Comparison of ENCODE assay signal across 22 cellular contexts in genomic region chr12:65967696-65968095, GRCh38.
"Had no signal": no experiment of that assay in that cellular context is flagged by ENCODE, and none has a peak within 500 bp of the region (broad histone marks: within the 10 kb centered on the region; RNA-seq: fewer than 3 reads in every experiment).

No MANE protein-coding gene starts in this region.

- H3K4me3 ChIP-seq: MG63, Peyer's patch, SJSA1, SK-N-MC had no signal

- H3K27ac ChIP-seq: Peyer's patch, SJSA1, SK-N-MC had no signal

- H3K27me3 ChIP-seq: MG63, Peyer's patch, SJSA1 had no signal

- H3K4me1 ChIP-seq: Peyer's patch had no signal

- DNase-seq: IMR-90, Karpas-422, KG1, MG63, NCI-H1092, NCI-H1105 treated with DMSO at 0.1 percent for 48 hours, NCI-H1417 treated with DMSO at 0.1 percent for 48 hours, NCI-H146, NCI-H187, NCI-H2029, NCI-H2107, NCI-H2227 treated with DMSO at 0.1 percent for 48 hours, NCI-H446, NCI-H510A, NCI-H524 treated with DMSO at 0.1 percent for 48 hours, NCI-H69, NCI-H774, Peyer's patch, Right ventricle myocardium superior, SIG-M5 had no signal

- H3K9me3 ChIP-seq: MG63, Peyer's patch, SJSA1 had no signal

- H3K36me3 ChIP-seq: MG63, Peyer's patch, SJSA1 had no signal
